30 cellular contexts compared by ENCODE assay signal in genomic region chr12:117342247-117342646, GRCh38. TPM values are rescaled to one million over a fixed set of nuclear protein-coding genes. Genes with fewer than 3 reads are reported as not detected.
"Had no signal": no experiment of that assay in that cellular context is flagged by ENCODE, and none has a peak within 500 bp of the region (broad histone marks: within the 10 kb centered on the region; RNA-seq: fewer than 3 reads in every experiment).

No MANE protein-coding gene starts in this region.

- DNase-seq: activated B cell treated with CpG ODN at 0.5 μM for 24 hours; activated CD4-positive, alpha-beta memory T cell treated with anti-CD3 and anti-CD28 coated beads for 36 hours; activated CD4-positive, alpha-beta T cell treated with anti-CD3 and anti-CD28 coated beads for 4 hours; activated CD4-positive, alpha-beta T cell treated with anti-CD3 and anti-CD28 coated beads, Interleukin-2, amount 50 U/mL, for 1 hour; activated CD4-positive, CD25-positive, alpha-beta regulatory T cell treated with anti-CD3 and anti-CD28 coated beads, Interleukin-2, amount 50 U/mL, for 72 hours; activated CD8-positive, alpha-beta memory T cell treated with anti-CD3 and anti-CD28 coated beads, Interleukin-2, amount 50 U/mL, for 4 hours; activated naive CD4-positive, alpha-beta T cell treated with anti-CD3 and anti-CD28 coated beads, Interleukin-2, amount 10 ng/mL, durations not matched to agents 7 days and 5 days; activated naive CD8-positive, alpha-beta T cell treated with anti-CD3 and anti-CD28 coated beads, Interleukin-2, amount 50 U/mL, for 24 hours; activated T-cell treated with anti-CD3 and anti-CD28 coated beads for 4 hours; activated T-cell treated with anti-CD3 and anti-CD28 coated beads, Interleukin-2, amount 50 U/mL, for 4 hours; anterior cingulate cortex; caudate nucleus; cerebellar nuclear complex; Kasumi-1; MV-4-11; NCI-H1092; NCI-H1436 treated with DMSO at 0.1 percent for 48 hours; NCI-H1694 treated with DMSO at 0.1 percent for 48 hours; NCI-H2029; NCI-H345; NCI-H524 treated with DMSO at 0.1 percent for 48 hours; PC-9; Right ventricle myocardium superior; T-helper 9 cell had no signal

- H3K36me3 ChIP-seq: MG63 had no signal

- ATAC-seq: activated naive CD8-positive, alpha-beta T cell treated with anti-CD3 and anti-CD28 coated beads, Interleukin-2, amount 50 U/mL, for 24 hours; activated T-cell treated with anti-CD3 and anti-CD28 coated beads, Interleukin-2, amount 50 U/mL, for 4 hours had no signal

- H3K9me3 ChIP-seq: MG63 had no signal

- H3K27ac ChIP-seq: PC-9, RWPE1, VCaP had no signal

- H2AFZ ChIP-seq: PC-9 had no signal

- H3K4me3 ChIP-seq: MG63, PC-9 had no signal

- H3K4me2 ChIP-seq: PC-9 had no signal

- FAIRE-seq: bronchial epithelial cell, RCC 7860 had no signal

RNA-seq across cellular contexts. Expression of gene NOS1, which starts 19.2 kb away (rescaled TPM):
- total RNA-seq: activated B cell treated with CpG ODN at 0.5 μM for 24 hours; activated CD4-positive, alpha-beta memory T cell treated with anti-CD3 and anti-CD28 coated beads for 36 hours; activated T-helper 1 cell treated with anti-CD3 and anti-CD28 coated beads, Interleukin-12 subunit alpha, Interleukin-12 subunit beta, Interleukin-2, Interleukin-4 antibody, amounts not matched to agents 30 ng/mL and 10 ng/mL and 1 ng/mL, durations not matched to agents 14 hours and 24 hours and 36 hours; PC-9 had no signal
